In genomic region chr14:58426819-58427288, GRCh38 we compare ENCODE assay signal across 1 cellular context.
TF ChIP-seq lines count a peak whose summit lies in the region.

No MANE protein-coding gene starts in this region.

TF ChIP-seq in A549, 52 proteins besides CTCF, POLR2A, EP300 and RAD21 (continued from another document):
- TF ChIP-seq ESRRA (IDR thresholded peaks at IDR 0.05; ENCODE audit: borderline replicate concordance, low read length) (no peak), JUN (IDR thresholded peaks at IDR 0.05) (no peak), RNF2 (IDR thresholded peaks at IDR 0.05; ENCODE audit: borderline replicate concordance, low read depth) (no peak), CBX8 (IDR thresholded peaks at IDR 0.05) (no peak), GATA3 (IDR thresholded peaks at IDR 0.05; ENCODE audit: borderline replicate concordance) (no peak), PHF8 (IDR thresholded peaks at IDR 0.05; ENCODE audit: borderline replicate concordance, low read depth) (peak; percentile 62; the same call in 1 of the 2 replicates), ELK1 (IDR thresholded peaks at IDR 0.05; ENCODE audit: low read depth, low read length) (no peak), FOSL2 (IDR thresholded peaks at IDR 0.05) (no peak), FOSL2 (CRISPR knock-in tag; IDR thresholded peaks at IDR 0.05) (no peak), NPAS2 (CRISPR knock-in tag; IDR thresholded peaks at IDR 0.05; ENCODE audit: borderline replicate concordance) (no peak), EHF (CRISPR knock-in tag; IDR thresholded peaks at IDR 0.05) (no peak), FOSB (CRISPR knock-in tag; IDR thresholded peaks at IDR 0.05) (no peak), SREBF2 (IDR thresholded peaks at IDR 0.05) (no peak), RARB (CRISPR knock-in tag; IDR thresholded peaks at IDR 0.05) (no peak), HOXB5 (CRISPR knock-in tag; IDR thresholded peaks at IDR 0.05) (0 out of 2 replicates have a peak, but pooled peaks have one; percentile 22), KDM1A (IDR thresholded peaks at IDR 0.05; ENCODE audit: low read depth) (no peak), MAZ (IDR thresholded peaks at IDR 0.05; ENCODE audit: borderline replicate concordance, low read depth, low read length) (no peak), POLR2AphosphoS2 (conservative IDR thresholded peaks at IDR 0.05; ENCODE audit: low read length) (no peak), EHMT2 (IDR thresholded peaks at IDR 0.05; ENCODE audit: low read depth) (no peak), ZFP36 (IDR thresholded peaks at IDR 0.05; ENCODE audit: borderline replicate concordance, partially characterized antibody) (no peak), ZNF302 (CRISPR knock-in tag; IDR thresholded peaks at IDR 0.05) (no peak), BHLHE40 (IDR thresholded peaks at IDR 0.05; ENCODE audit: low read depth, low read length) (no peak), NR3C1 (IDR thresholded peaks at IDR 0.05) (no peak), ZC3H11A (IDR thresholded peaks at IDR 0.05) (no peak), CHD2 (IDR thresholded peaks at IDR 0.05; ENCODE audit: low read length, partially characterized antibody) (no peak), HOXA7 (CRISPR knock-in tag; IDR thresholded peaks at IDR 0.05) (no peak), KDM5A (IDR thresholded peaks at IDR 0.05) (peak; percentile 49; the same call in 1 of the 2 replicates), FOXS1 (CRISPR knock-in tag; IDR thresholded peaks at IDR 0.05) (no peak; the same call in 1 of the 2 replicates), RFX5 (IDR thresholded peaks at IDR 0.05) (no peak), RCOR1 (IDR thresholded peaks at IDR 0.05; ENCODE audit: low read depth, low read length) (no peak), ZSCAN20 (CRISPR knock-in tag; IDR thresholded peaks at IDR 0.05) (no peak), BCL3 (IDR thresholded peaks at IDR 0.05) (no peak; the same call in 2 of the 3 replicates), TP53 (CRISPR knock-in tag; IDR thresholded peaks at IDR 0.05) (no peak), SMC3 (IDR thresholded peaks at IDR 0.05) (no peak)
- TF ChIP-seq, protein P1, sequence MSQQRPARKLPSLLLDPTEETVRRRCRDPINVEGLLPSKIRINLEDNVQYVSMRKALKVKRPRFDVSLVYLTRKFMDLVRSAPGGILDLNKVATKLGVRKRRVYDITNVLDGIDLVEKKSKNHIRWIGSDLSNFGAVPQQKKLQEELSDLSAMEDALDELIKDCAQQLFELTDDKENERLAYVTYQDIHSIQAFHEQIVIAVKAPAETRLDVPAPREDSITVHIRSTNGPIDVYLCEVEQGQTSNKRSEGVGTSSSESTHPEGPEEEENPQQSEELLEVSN (IDR thresholded peaks at IDR 0.05; ENCODE audit: borderline replicate concordance, low read depth) = peak; percentile 83; the same call in 1 of the 2 replicates
- TF ChIP-seq, protein P2, sequence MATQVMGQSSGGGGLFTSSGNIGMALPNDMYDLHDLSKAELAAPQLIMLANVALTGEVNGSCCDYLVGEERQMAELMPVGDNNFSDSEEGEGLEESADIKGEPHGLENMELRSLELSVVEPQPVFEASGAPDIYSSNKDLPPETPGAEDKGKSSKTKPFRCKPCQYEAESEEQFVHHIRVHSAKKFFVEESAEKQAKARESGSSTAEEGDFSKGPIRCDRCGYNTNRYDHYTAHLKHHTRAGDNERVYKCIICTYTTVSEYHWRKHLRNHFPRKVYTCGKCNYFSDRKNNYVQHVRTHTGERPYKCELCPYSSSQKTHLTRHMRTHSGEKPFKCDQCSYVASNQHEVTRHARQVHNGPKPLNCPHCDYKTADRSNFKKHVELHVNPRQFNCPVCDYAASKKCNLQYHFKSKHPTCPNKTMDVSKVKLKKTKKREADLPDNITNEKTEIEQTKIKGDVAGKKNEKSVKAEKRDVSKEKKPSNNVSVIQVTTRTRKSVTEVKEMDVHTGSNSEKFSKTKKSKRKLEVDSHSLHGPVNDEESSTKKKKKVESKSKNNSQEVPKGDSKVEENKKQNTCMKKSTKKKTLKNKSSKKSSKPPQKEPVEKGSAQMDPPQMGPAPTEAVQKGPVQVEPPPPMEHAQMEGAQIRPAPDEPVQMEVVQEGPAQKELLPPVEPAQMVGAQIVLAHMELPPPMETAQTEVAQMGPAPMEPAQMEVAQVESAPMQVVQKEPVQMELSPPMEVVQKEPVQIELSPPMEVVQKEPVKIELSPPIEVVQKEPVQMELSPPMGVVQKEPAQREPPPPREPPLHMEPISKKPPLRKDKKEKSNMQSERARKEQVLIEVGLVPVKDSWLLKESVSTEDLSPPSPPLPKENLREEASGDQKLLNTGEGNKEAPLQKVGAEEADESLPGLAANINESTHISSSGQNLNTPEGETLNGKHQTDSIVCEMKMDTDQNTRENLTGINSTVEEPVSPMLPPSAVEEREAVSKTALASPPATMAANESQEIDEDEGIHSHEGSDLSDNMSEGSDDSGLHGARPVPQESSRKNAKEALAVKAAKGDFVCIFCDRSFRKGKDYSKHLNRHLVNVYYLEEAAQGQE (IDR thresholded peaks at IDR 0.05) = no peak
- TF ChIP-seq, protein P3, sequence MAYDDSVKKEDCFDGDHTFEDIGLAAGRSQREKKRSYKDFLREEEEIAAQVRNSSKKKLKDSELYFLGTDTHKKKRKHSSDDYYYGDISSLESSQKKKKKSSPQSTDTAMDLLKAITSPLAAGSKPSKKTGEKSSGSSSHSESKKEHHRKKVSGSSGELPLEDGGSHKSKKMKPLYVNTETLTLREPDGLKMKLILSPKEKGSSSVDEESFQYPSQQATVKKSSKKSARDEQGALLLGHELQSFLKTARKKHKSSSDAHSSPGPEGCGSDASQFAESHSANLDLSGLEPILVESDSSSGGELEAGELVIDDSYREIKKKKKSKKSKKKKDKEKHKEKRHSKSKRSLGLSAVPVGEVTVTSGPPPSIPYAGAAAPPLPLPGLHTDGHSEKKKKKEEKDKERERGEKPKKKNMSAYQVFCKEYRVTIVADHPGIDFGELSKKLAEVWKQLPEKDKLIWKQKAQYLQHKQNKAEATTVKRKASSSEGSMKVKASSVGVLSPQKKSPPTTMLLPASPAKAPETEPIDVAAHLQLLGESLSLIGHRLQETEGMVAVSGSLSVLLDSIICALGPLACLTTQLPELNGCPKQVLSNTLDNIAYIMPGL (CRISPR knock-in tag; IDR thresholded peaks at IDR 0.05; ENCODE audit: borderline replicate concordance) = no peak
TF ChIP-seq in A549: peak in this region for 8.
